Comparison of ENCODE assay signal across 19 cellular contexts in the genomic region with DNA sequence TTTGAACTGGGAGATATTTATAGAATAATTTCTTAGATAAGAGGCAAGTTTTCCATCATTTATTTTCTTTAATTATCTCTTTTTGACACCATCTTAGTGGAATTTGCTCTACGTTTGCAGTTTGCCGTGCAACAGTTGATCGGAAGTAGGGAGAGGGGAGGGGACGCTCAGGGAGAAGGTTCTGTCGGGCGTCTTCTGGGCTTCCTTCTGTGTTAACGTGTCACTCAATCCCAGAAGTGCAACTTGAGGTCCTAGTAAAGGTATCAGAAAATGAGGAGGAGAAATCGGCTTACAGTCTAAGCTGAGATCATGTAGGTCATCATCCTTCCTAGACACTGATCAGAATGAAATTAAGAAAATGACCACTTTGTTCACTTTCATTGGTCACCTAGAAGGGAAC.
DNase-seq lines count a peak whose midpoint lies in the region; ATAC-seq and TF ChIP-seq lines count a peak whose summit lies in the region.
"Had no signal": no experiment of that assay in that cellular context is flagged by ENCODE, and none has a peak within 500 bp of the region (broad histone marks: within the 10 kb centered on the region; RNA-seq: fewer than 3 reads in every experiment).

No MANE protein-coding gene starts in this region.

- H3K27ac ChIP-seq in heart right ventricle (no peak overlapping the region), WERI-Rb-1 (no peak overlapping the region), upper lobe of right lung (no peak overlapping the region), PC-9 (no peak overlapping the region), uterus (no peak overlapping the region)
- H3K27ac ChIP-seq: 22Rv1; A549; BLaER1 treated with 17β-estradiol and CSF1 and Interleukin-3, amounts not matched to agents 10 nM and 100 nM; C4-2B had no signal

- intact Hi-C loops in cardiac septum (cut with DNase I) (no loop called here), heart right ventricle (cut with DNase I) (loop anchor here in 1 of 10 donors (10.0 kb wide), 1 partner anchor 359 kb away; no protein-coding TSS in a partner anchor), upper lobe of right lung (cut with DNase I) (no loop called here), PC-9 (cut with micrococcal nuclease; ENCODE audit: unreplicated experiment) (no loop called here), uterus (cut with DNase I; ENCODE audit: low total_unique reads) (no loop called here)

- no peak for TF ChIP-seq POLR2A in uterus (IDR thresholded peaks at IDR 0.05)

- CTCF ChIA-PET in PC-9 (lab: Charles Lee): no interaction called here

- no peak overlapping the region for H3K4me3 ChIP-seq in heart right ventricle
- H3K4me3 ChIP-seq in WERI-Rb-1 (ENCODE audit: low read depth, low read length): peak overlapping the region; percentile 1; the same call in 1 of the 2 replicates
- H3K4me3 ChIP-seq in upper lobe of right lung: no peak overlapping the region
- H3K4me3 ChIP-seq in PC-9: no peak overlapping the region
- H3K4me3 ChIP-seq in uterus: no peak overlapping the region
- H3K4me3 ChIP-seq: A549; BLaER1 treated with 17β-estradiol and CSF1 and Interleukin-3, amounts not matched to agents 10 nM and 100 nM had no signal

- no peaks in the 10 kb centered on the region for H3F3A ChIP-seq in PC-9 (ENCODE audit: insufficient read depth, low read depth)

- H3K79me2 ChIP-seq in PC-9 (ENCODE audit: low read depth): no peaks in the 10 kb centered on the region

- no peaks in the 10 kb centered on the region for H3K9me3 ChIP-seq in heart right ventricle
- no peaks in the 10 kb centered on the region for H3K9me3 ChIP-seq in WERI-Rb-1 (ENCODE audit: severe bottlenecking)
- no peaks in the 10 kb centered on the region for H3K9me3 ChIP-seq in upper lobe of right lung
- H3K9me3 ChIP-seq in PC-9 (ENCODE audit: insufficient read depth, low read depth): no peaks in the 10 kb centered on the region
- H3K9me3 ChIP-seq in uterus: no peaks in the 10 kb centered on the region
- H3K9me3 ChIP-seq: A549; BLaER1 treated with 17β-estradiol and CSF1 and Interleukin-3, amounts not matched to agents 10 nM and 100 nM; Caco-2 had no signal

- ATAC-seq in heart right ventricle (no peak), upper lobe of right lung (no peak)
- ATAC-seq: A549; CD8-positive, alpha-beta T cell had no signal

- POLR2A ChIA-PET in PC-9 (lab: Charles Lee; ENCODE audit: unreplicated experiment): no interaction called here

- H3K4me1 ChIP-seq in heart right ventricle (peaks cover 5 to 23% (median 20%) of the 10 kb centered on the region in 9 donors), upper lobe of right lung (peaks cover 20% of the 10 kb centered on the region), PC-9 (replicated peaks; ENCODE audit: insufficient read depth) (no peaks in the 10 kb centered on the region), uterus (peaks cover 6 to 12% of the 10 kb centered on the region in 2 donors)
- H3K4me1 ChIP-seq: Caco-2 had no signal

- DNase-seq in cardiac septum (ENCODE audit: low spot score) (peak; percentile 35), heart right ventricle (no peak), WERI-Rb-1 (peak; percentile 54), mesenteric fat pad (ENCODE audit: low spot score) (peak; percentile 62), upper lobe of right lung (peak; percentile 9), NCI-H1417 treated with DMSO at 0.1 percent for 48 hours (lab: John Stamatoyannopoulos, UW) (no peak), PC-9 (no peak), uterus (no peak)
- DNase-seq: AML-193; Caco-2; Calu3; CD4-positive, alpha-beta T cell; CD8-positive, alpha-beta T cell; DMS79 treated with DMSO at 0.1 percent for 48 hours; GF-D8 had no signal

- WGBS in heart right ventricle, 2 donors: 83 to 84% methylated on average over 8 of the region's 8 CpGs

- TF ChIP-seq CTCF in heart right ventricle (IDR thresholded peaks at IDR 0.05) (no peak), WERI-Rb-1 (IDR thresholded peaks at IDR 0.05; ENCODE audit: low read depth, low read length) (no peak), upper lobe of right lung (IDR thresholded peaks at IDR 0.05) (no peak), PC-9 (conservative IDR thresholded peaks at IDR 0.05) (no peak), uterus (IDR thresholded peaks at IDR 0.05) (no peak)

- no TSS peak for BruUV-seq in PC-9 (replicated peaks; lab: Mats Ljungman, UMichigan)

- peaks cover 0 to 25% (median 5%) of the 10 kb centered on the region in 9 donors for H3K36me3 ChIP-seq in heart right ventricle
- no peaks in the 10 kb centered on the region; the same call in 1 of the 2 replicates for H3K36me3 ChIP-seq in WERI-Rb-1
- H3K36me3 ChIP-seq in upper lobe of right lung: no peaks in the 10 kb centered on the region
- H3K36me3 ChIP-seq in PC-9 (ENCODE audit: low read depth): no peaks in the 10 kb centered on the region
- H3K36me3 ChIP-seq in uterus: no peaks in the 10 kb centered on the region

- H2AFZ ChIP-seq in PC-9: no peak overlapping the region

- H4K20me1 ChIP-seq in PC-9 (ENCODE audit: insufficient read depth): no peaks in the 10 kb centered on the region

- no peaks in the 10 kb centered on the region for H3K9me2 ChIP-seq in PC-9 (ENCODE audit: insufficient read depth)

- no peak overlapping the region for H3K4me2 ChIP-seq in PC-9
- H3K4me2 ChIP-seq: A549; BLaER1 treated with 17β-estradiol and CSF1 and Interleukin-3, amounts not matched to agents 10 nM and 100 nM had no signal

- H3K27me3 ChIP-seq in heart right ventricle (no peaks in the 10 kb centered on the region), WERI-Rb-1 (ENCODE audit: insufficient read depth, low read depth, severe bottlenecking) (no peaks in the 10 kb centered on the region), upper lobe of right lung (peaks cover 4% of the 10 kb centered on the region), PC-9 (ENCODE audit: insufficient read depth, low read depth) (no peaks in the 10 kb centered on the region), uterus (no peaks in the 10 kb centered on the region)
- H3K27me3 ChIP-seq: BLaER1 treated with 17β-estradiol and CSF1 and Interleukin-3, amounts not matched to agents 10 nM and 100 nM had no signal

Comparison
In these comparisons a context has a peak if more than half of its experiments do, and no peak if none do; other contexts are left out.
1. DNase-seq: peak in cardiac septum (single experiment), WERI-Rb-1 (single experiment), mesenteric fat pad (single experiment) and upper lobe of right lung (single experiment); none in heart right ventricle (0 of 2), NCI-H1417 treated with DMSO at 0.1 percent for 48 hours (single experiment), PC-9 (0 of 2) and uterus (0 of 2).